ENCODE assay signal across 8 cellular contexts in the genomic region with DNA sequence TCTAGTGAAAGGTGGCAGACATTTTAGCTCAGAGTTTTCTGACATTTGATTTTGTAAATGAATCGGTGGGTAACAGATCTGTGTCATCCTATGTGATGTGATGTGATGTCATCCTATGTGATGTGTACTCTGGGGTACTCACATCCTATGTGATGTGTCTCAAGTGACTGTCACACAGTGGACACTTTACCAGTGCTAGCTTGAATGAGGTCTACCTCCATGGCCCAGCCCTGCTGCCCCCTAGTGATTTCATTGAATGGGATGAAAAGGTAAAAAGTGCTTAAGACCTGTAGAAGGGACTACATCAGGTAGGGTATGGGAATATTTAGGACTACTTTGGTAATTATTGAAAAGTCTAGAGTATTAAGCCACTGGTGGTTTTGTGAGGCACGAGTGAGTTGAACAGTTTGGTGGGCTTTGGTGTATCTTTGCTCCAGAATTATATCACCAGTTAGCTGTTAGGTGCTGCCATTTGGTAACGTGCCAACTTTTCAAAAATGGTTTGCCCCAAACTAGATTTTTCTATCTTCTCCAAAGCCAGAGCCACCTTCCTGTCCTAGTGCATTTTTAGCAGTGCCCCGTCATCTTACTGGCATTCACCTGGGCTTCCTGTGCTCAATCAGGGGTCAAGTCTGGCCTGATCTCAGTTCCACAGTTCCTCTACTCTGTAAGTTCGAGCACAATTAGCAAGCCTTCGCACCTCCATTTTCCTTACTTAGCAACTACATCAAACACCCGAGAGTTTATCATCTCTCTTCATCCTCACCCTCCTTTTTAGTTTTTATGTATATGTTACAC. TPM values are rescaled to one million over a fixed set of nuclear protein-coding genes. Genes with fewer than 3 reads are reported as not detected.
DNase-seq lines count a peak whose midpoint lies in the region; ATAC-seq and TF ChIP-seq lines count a peak whose summit lies in the region.

No MANE protein-coding gene starts in this region.

- ATAC-seq in HG03135 (IDR thresholded peaks at IDR 0.05; ENCODE audit: unreplicated experiment): no peak
- no peak for ATAC-seq in HG02981 (IDR thresholded peaks at IDR 0.05; ENCODE audit: unreplicated experiment)

- H3K27me3 ChIP-seq in H7 (ENCODE audit: control insufficient read depth, insufficient read depth, low read length) (no peaks in the 10 kb centered on the region), kidney epithelial cell (ENCODE audit: control insufficient read depth, insufficient read depth, low read length) (no peaks in the 10 kb centered on the region)

- TF ChIP-seq CTCF in C4-2B (conservative IDR thresholded peaks at IDR 0.05) (peak; percentile 62), kidney epithelial cell (IDR thresholded peaks at IDR 0.05; ENCODE audit: insufficient read depth, low read length, poor library complexity, severe bottlenecking) (peak; percentile 56)

- no peak overlapping the region for H3K4me3 Mint-ChIP-seq in activated T-helper 1 cell treated with anti-CD3 and anti-CD28 coated beads, Interleukin-12 subunit alpha, Interleukin-12 subunit beta, Interleukin-2, Interleukin-4 antibody, amounts not matched to agents 30 ng/mL and 10 ng/mL and 1 ng/mL, durations not matched to agents 14 hours and 24 hours and 36 hours

- H3K4me1 Mint-ChIP-seq in activated T-helper 1 cell treated with anti-CD3 and anti-CD28 coated beads, Interleukin-12 subunit alpha, Interleukin-12 subunit beta, Interleukin-2, Interleukin-4 antibody, amounts not matched to agents 30 ng/mL and 10 ng/mL and 1 ng/mL, durations not matched to agents 14 hours and 24 hours and 36 hours (ENCODE audit: low read depth): peaks cover 57% of the 10 kb centered on the region

- H3K27ac Mint-ChIP-seq in activated T-helper 1 cell treated with anti-CD3 and anti-CD28 coated beads, Interleukin-12 subunit alpha, Interleukin-12 subunit beta, Interleukin-2, Interleukin-4 antibody, amounts not matched to agents 30 ng/mL and 10 ng/mL and 1 ng/mL, durations not matched to agents 14 hours and 24 hours and 36 hours: peak overlapping the region; percentile 47

- peaks cover 34% of the 10 kb centered on the region for H3K36me3 Mint-ChIP-seq in activated T-helper 1 cell treated with anti-CD3 and anti-CD28 coated beads, Interleukin-12 subunit alpha, Interleukin-12 subunit beta, Interleukin-2, Interleukin-4 antibody, amounts not matched to agents 30 ng/mL and 10 ng/mL and 1 ng/mL, durations not matched to agents 14 hours and 24 hours and 36 hours (ENCODE audit: low read depth)

- DNase-seq in H7 (peak; percentile 58), kidney epithelial cell (ENCODE audit: low read depth) (no peak), NCI-H1417 treated with DMSO at 0.1 percent for 48 hours (lab: John Stamatoyannopoulos, UW) (no peak), AG20443 (ENCODE audit: low spot score) (no peak)
- DNase-seq in activated T-helper 1 cell treated with anti-CD3 and anti-CD28 coated beads, Interleukin-12 subunit alpha, Interleukin-12 subunit beta, Interleukin-2, Interleukin-4 antibody, amounts not matched to agents 30 ng/mL and 10 ng/mL and 1 ng/mL, durations not matched to agents 14 hours and 24 hours and 36 hours (ENCODE audit: low spot score): no peak

- H3K9me3 Mint-ChIP-seq in activated T-helper 1 cell treated with anti-CD3 and anti-CD28 coated beads, Interleukin-12 subunit alpha, Interleukin-12 subunit beta, Interleukin-2, Interleukin-4 antibody, amounts not matched to agents 30 ng/mL and 10 ng/mL and 1 ng/mL, durations not matched to agents 14 hours and 24 hours and 36 hours: no peaks in the 10 kb centered on the region

- H3K4me3 ChIP-seq in H7 (ENCODE audit: insufficient read depth, low read depth, low read length) (no peak overlapping the region), kidney epithelial cell (ENCODE audit: low read depth, low read length) (no peak overlapping the region)

- no peaks in the 10 kb centered on the region for H3K27me3 Mint-ChIP-seq in activated T-helper 1 cell treated with anti-CD3 and anti-CD28 coated beads, Interleukin-12 subunit alpha, Interleukin-12 subunit beta, Interleukin-2, Interleukin-4 antibody, amounts not matched to agents 30 ng/mL and 10 ng/mL and 1 ng/mL, durations not matched to agents 14 hours and 24 hours and 36 hours (ENCODE audit: insufficient read depth)

- H3K36me3 ChIP-seq in H7 (replicated peaks; ENCODE audit: control insufficient read depth, insufficient read depth, low read length) (peaks cover 12% of the 10 kb centered on the region), kidney epithelial cell (ENCODE audit: control insufficient read depth, insufficient read depth, low read length) (no peaks in the 10 kb centered on the region)

- intact Hi-C loops in activated T-helper 1 cell treated with anti-CD3 and anti-CD28 coated beads, Interleukin-12 subunit alpha, Interleukin-12 subunit beta, Interleukin-2, Interleukin-4 antibody, amounts not matched to agents 30 ng/mL and 10 ng/mL and 1 ng/mL, durations not matched to agents 14 hours and 24 hours and 36 hours (cut with micrococcal nuclease): no loop called here

- H3K27ac ChIP-seq in C4-2B: no peak overlapping the region

RNA-seq across cellular contexts. Expression of a gene that starts 9.7 kb away (rescaled TPM):
- 316 and 343 TPM in 2 replicates for total RNA-seq in H7 (2014; rRNA removed; shearing (Covaris generic))
- total RNA-seq in activated T-helper 1 cell treated with anti-CD3 and anti-CD28 coated beads, Interleukin-12 subunit alpha, Interleukin-12 subunit beta, Interleukin-2, Interleukin-4 antibody, amounts not matched to agents 30 ng/mL and 10 ng/mL and 1 ng/mL, durations not matched to agents 14 hours and 24 hours and 36 hours: 343 and 355 TPM in 2 replicates
- total RNA-seq in kidney epithelial cell: 264 and 307 TPM in 2 replicates

RNA-seq across cellular contexts. Expression of a gene that starts 26.0 kb away (rescaled TPM):
- total RNA-seq in H7 (2014; rRNA removed; shearing (Covaris generic)): 0.87 TPM in 1 of 2 replicates, not detected in the other
- 15.5 and 18.3 TPM in 2 replicates for total RNA-seq in activated T-helper 1 cell treated with anti-CD3 and anti-CD28 coated beads, Interleukin-12 subunit alpha, Interleukin-12 subunit beta, Interleukin-2, Interleukin-4 antibody, amounts not matched to agents 30 ng/mL and 10 ng/mL and 1 ng/mL, durations not matched to agents 14 hours and 24 hours and 36 hours
- 0.14 and 1.4 TPM in 2 replicates for total RNA-seq in kidney epithelial cell
